In genomic region chrX:155028192-155028591, GRCh38 we compare ENCODE assay signal across 9 cellular contexts. TPM values are rescaled to one million over a fixed set of nuclear protein-coding genes. Genes with fewer than 3 reads are reported as not detected.
DNase-seq lines count a peak whose midpoint lies in the region; ATAC-seq and TF ChIP-seq lines count a peak whose summit lies in the region.
"Had no signal": no experiment of that assay in that cellular context is flagged by ENCODE, and none has a peak within 500 bp of the region (broad histone marks: within the 10 kb centered on the region; RNA-seq: fewer than 3 reads in every experiment).

No MANE protein-coding gene starts in this region.

- peak overlapping the region; percentile 96 for H3K27ac Mint-ChIP-seq in CD8-positive, alpha-beta T cell
- peak overlapping the region; percentile 17 for H3K27ac Mint-ChIP-seq in MCF 10A (ENCODE audit: low read depth, unreplicated experiment)
- peak overlapping the region; percentile 89 to 95 for H3K27ac Mint-ChIP-seq in natural killer cell treated with Interleukin-12 subunit alpha and Interleukin-12 subunit beta and Interleukin-15 and Interleukin-18, amount 100 ng/mL, for 72 hours

- H3K9me3 Mint-ChIP-seq in CD8-positive, alpha-beta T cell: no peaks in the 10 kb centered on the region
- H3K9me3 Mint-ChIP-seq in MCF 10A (ENCODE audit: unreplicated experiment): no peaks in the 10 kb centered on the region
- no peaks in the 10 kb centered on the region for H3K9me3 Mint-ChIP-seq in natural killer cell treated with Interleukin-12 subunit alpha and Interleukin-12 subunit beta and Interleukin-15 and Interleukin-18, amount 100 ng/mL, for 72 hours

- TF ChIP-seq CTCF in CD8-positive, alpha-beta T cell (IDR thresholded peaks at IDR 0.05): no peak
- no peak for TF ChIP-seq CTCF in MCF 10A (IDR thresholded peaks at IDR 0.05; ENCODE audit: unreplicated experiment)

- CTCF ChIA-PET in CD8-positive, alpha-beta T cell (lab: Charles Lee): interaction anchor here (1.3 kb wide), 1 partner anchor 20 kb away, joined by 4 read pairs; no protein-coding TSS in a partner anchor
- CTCF ChIA-PET in MCF 10A (lab: Yijun Ruan, JAX): interaction anchor here (0.6 to 0.9 kb wide), 3 partner anchors 20 to 71 kb away, joined by 3 read pairs; no protein-coding TSS in a partner anchor

- POLR2A ChIA-PET in CD8-positive, alpha-beta T cell (lab: Charles Lee): interaction anchor here (1.8 kb wide), 1 partner anchor 21 kb away, joined by 7 read pairs; no protein-coding TSS in a partner anchor
- POLR2A ChIA-PET in MCF 10A (lab: Yijun Ruan, JAX): interaction anchor here (0.6 to 3.4 kb wide), 5 partner anchors 30 to 43 kb away, joined by 3 to 35 read pairs (median 8); partner anchors contain the start of gene BRCC3

- no peak for ATAC-seq in CD8-positive, alpha-beta T cell
- no peak for ATAC-seq in natural killer cell treated with Interleukin-12 subunit alpha and Interleukin-12 subunit beta and Interleukin-15 and Interleukin-18, amount 100 ng/mL, for 72 hours
- no peak for ATAC-seq in HG03520 (IDR thresholded peaks at IDR 0.05; ENCODE audit: unreplicated experiment)

- intact Hi-C loops in CD8-positive, alpha-beta T cell (cut with DNase I, micrococcal nuclease): loop anchor here in 1 of 2 experiments (2.0 kb wide), 2 partner anchors 21 to 47 kb away; no protein-coding TSS in a partner anchor
- intact Hi-C loops in MCF 10A (cut with micrococcal nuclease): no loop called here

- no peaks in the 10 kb centered on the region for H3K4me1 ChIP-seq in CD8-positive, alpha-beta T cell (ENCODE audit: insufficient read depth, low read length)

- H3K27me3 Mint-ChIP-seq in CD8-positive, alpha-beta T cell (ENCODE audit: low read depth): no peaks in the 10 kb centered on the region
- H3K27me3 Mint-ChIP-seq in MCF 10A (ENCODE audit: insufficient read depth, unreplicated experiment): peaks cover 29% of the 10 kb centered on the region
- peaks cover 0 to 12% of the 10 kb centered on the region in 2 donors for H3K27me3 Mint-ChIP-seq in natural killer cell treated with Interleukin-12 subunit alpha and Interleukin-12 subunit beta and Interleukin-15 and Interleukin-18, amount 100 ng/mL, for 72 hours

- H3K36me3 ChIP-seq in CD8-positive, alpha-beta T cell (ENCODE audit: insufficient read depth, low read length): no peaks in the 10 kb centered on the region
- no peaks in the 10 kb centered on the region for H3K36me3 ChIP-seq in KOPT-K1 (ENCODE audit: insufficient read depth, low read length)

- peaks cover 29% of the 10 kb centered on the region for H3K4me1 Mint-ChIP-seq in CD8-positive, alpha-beta T cell (ENCODE audit: low read depth)
- H3K4me1 Mint-ChIP-seq in MCF 10A (ENCODE audit: insufficient read depth, unreplicated experiment): peaks cover 13% of the 10 kb centered on the region
- H3K4me1 Mint-ChIP-seq in natural killer cell treated with Interleukin-12 subunit alpha and Interleukin-12 subunit beta and Interleukin-15 and Interleukin-18, amount 100 ng/mL, for 72 hours (ENCODE audit: low read depth in 2 of 2): peaks cover 6 to 12% of the 10 kb centered on the region in 2 donors

- H3K4me3 ChIP-seq in CD8-positive, alpha-beta T cell (ENCODE audit: low read depth, low read length): peak overlapping the region; percentile 73

- H3K9me3 ChIP-seq in CD8-positive, alpha-beta T cell (ENCODE audit: low read length): no peaks in the 10 kb centered on the region
- H3K9me3 ChIP-seq in KOPT-K1 (ENCODE audit: insufficient read depth, low read length, poor library complexity, severe bottlenecking): no peaks in the 10 kb centered on the region

- H3K4me3 Mint-ChIP-seq in CD8-positive, alpha-beta T cell: peak overlapping the region; percentile 88
- H3K4me3 Mint-ChIP-seq in MCF 10A (ENCODE audit: unreplicated experiment): peak overlapping the region; percentile 75
- peak overlapping the region; percentile 89 for H3K4me3 Mint-ChIP-seq in natural killer cell treated with Interleukin-12 subunit alpha and Interleukin-12 subunit beta and Interleukin-15 and Interleukin-18, amount 100 ng/mL, for 72 hours

- no peak overlapping the region for H3K27ac ChIP-seq in CD8-positive, alpha-beta T cell (ENCODE audit: low read depth, low read length)
- H3K27ac ChIP-seq in KOPT-K1 (ENCODE audit: low read depth, low read length, poor library complexity, severe bottlenecking): peak overlapping the region; percentile 98

- BruUV-seq in MCF 10A (replicated peaks; lab: Mats Ljungman, UMichigan): no TSS peak

- no peaks in the 10 kb centered on the region for H3K27me3 ChIP-seq in CD8-positive, alpha-beta T cell (ENCODE audit: insufficient read depth, low read length)

- H3K36me3 Mint-ChIP-seq in CD8-positive, alpha-beta T cell: peaks cover 3% of the 10 kb centered on the region
- H3K36me3 Mint-ChIP-seq in MCF 10A (ENCODE audit: insufficient read depth, unreplicated experiment): no peaks in the 10 kb centered on the region
- H3K36me3 Mint-ChIP-seq in natural killer cell treated with Interleukin-12 subunit alpha and Interleukin-12 subunit beta and Interleukin-15 and Interleukin-18, amount 100 ng/mL, for 72 hours: no peaks in the 10 kb centered on the region

- no peak for DNase-seq in CD8-positive, alpha-beta T cell
- DNase-seq in MCF 10A (ENCODE audit: unreplicated experiment) (peak; percentile 2), SW480 (ENCODE audit: low spot score) (no peak), pons (ENCODE audit: low spot score) (no peak), RKO (ENCODE audit: low spot score) (no peak)
- DNase-seq in natural killer cell treated with Interleukin-12 subunit alpha and Interleukin-12 subunit beta and Interleukin-15 and Interleukin-18, amount 100 ng/mL, for 72 hours (ENCODE audit: low spot score): no peak
- DNase-seq: activated gamma-delta T cell had no signal

RNA-seq across cellular contexts. Expression of gene FUNDC2, which starts 1.5 kb away (rescaled TPM):
- 10 to 100 TPM; 46.5 to 50.8 TPM for total RNA-seq in CD8-positive, alpha-beta T cell
- 54.8 and 70.2 TPM in 2 replicates for total RNA-seq in MCF 10A (2022)
- total RNA-seq in natural killer cell treated with Interleukin-12 subunit alpha and Interleukin-12 subunit beta and Interleukin-15 and Interleukin-18, amount 100 ng/mL, for 72 hours: 10 to 100 TPM; 47.2 to 62.5 TPM

RNA-seq across cellular contexts. Expression of gene F8, which starts 5.7 kb away (rescaled TPM):
- 1 to 10 TPM; 1.0 to 1.1 TPM for total RNA-seq in CD8-positive, alpha-beta T cell
- 5.3 and 6.1 TPM in 2 replicates for total RNA-seq in MCF 10A (2022)
- total RNA-seq in natural killer cell treated with Interleukin-12 subunit alpha and Interleukin-12 subunit beta and Interleukin-15 and Interleukin-18, amount 100 ng/mL, for 72 hours: 1 to 10 TPM; 2.7 to 2.9 TPM

RNA-seq across cellular contexts. Expression of gene CMC4, which starts 42.7 kb away (rescaled TPM):
- 1 to 10 TPM; 5.0 to 5.2 TPM for total RNA-seq in CD8-positive, alpha-beta T cell
- 8.0 and 10.1 TPM in 2 replicates for total RNA-seq in MCF 10A (2022)
- total RNA-seq in natural killer cell treated with Interleukin-12 subunit alpha and Interleukin-12 subunit beta and Interleukin-15 and Interleukin-18, amount 100 ng/mL, for 72 hours: 1 to 10 TPM in 1 of 2 donors, not detected in 1; 1.4 TPM

RNA-seq across cellular contexts. Expression of gene MTCP1, which starts 42.7 kb away (rescaled TPM):
- 10 to 100 TPM; 16.9 to 19.0 TPM for total RNA-seq in CD8-positive, alpha-beta T cell
- 21.3 and 32.2 TPM in 2 replicates for total RNA-seq in MCF 10A (2022)
- 10 to 100 TPM; 12.4 to 17.4 TPM for total RNA-seq in natural killer cell treated with Interleukin-12 subunit alpha and Interleukin-12 subunit beta and Interleukin-15 and Interleukin-18, amount 100 ng/mL, for 72 hours

RNA-seq across cellular contexts. Expression of gene BRCC3, which starts 43.1 kb away (rescaled TPM):
- total RNA-seq in CD8-positive, alpha-beta T cell: 1 to 10 TPM; 8.9 to 9.6 TPM
- 21.1 and 22.9 TPM in 2 replicates for total RNA-seq in MCF 10A (2022)
- total RNA-seq in natural killer cell treated with Interleukin-12 subunit alpha and Interleukin-12 subunit beta and Interleukin-15 and Interleukin-18, amount 100 ng/mL, for 72 hours: 10 to 100 TPM; 34.5 to 36.1 TPM

Comparison
In these comparisons a context has a peak if more than half of its experiments do, and no peak if none do; other contexts are left out.
1. H3K27ac Mint-ChIP-seq: peak in every context shown above with its lines; median percentile 96 in CD8-positive, alpha-beta T cell; 92 in natural killer cell treated with Interleukin-12 subunit alpha and Interleukin-12 subunit beta and Interleukin-15 and Interleukin-18, amount 100 ng/mL, for 72 hours; 17 in MCF 10A.